In the genomic region with DNA sequence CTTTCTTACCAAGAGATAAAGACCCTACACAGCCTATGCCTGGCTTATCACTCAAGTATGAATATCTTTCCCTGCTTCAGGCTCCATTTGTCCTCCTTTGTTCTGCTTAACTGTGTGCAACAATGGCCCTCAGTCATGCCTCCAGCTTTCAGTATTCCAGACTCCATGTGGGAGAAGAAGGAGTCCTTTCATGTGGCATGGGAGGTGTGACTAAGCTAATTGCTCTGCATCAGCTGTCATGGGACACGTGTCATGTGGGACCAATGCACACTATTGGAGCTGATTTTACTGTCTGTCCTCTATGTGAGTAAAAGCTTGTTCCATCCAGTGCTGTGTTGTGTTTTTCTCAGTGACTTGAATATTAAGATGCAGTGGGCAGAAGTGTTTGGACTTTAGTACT, we compare ENCODE assay signal across 17 cellular contexts.
"Had no signal": no experiment of that assay in that cellular context is flagged by ENCODE, and none has a peak within 500 bp of the region (broad histone marks: within the 10 kb centered on the region; RNA-seq: fewer than 3 reads in every experiment).

No MANE protein-coding gene starts in this region.

- ATAC-seq: activated CD8-positive, alpha-beta memory T cell treated with anti-CD3 and anti-CD28 coated beads, Interleukin-2, amount 10 ng/mL, durations not matched to agents 7 days and 5 days; esophagus mucosa; heart left ventricle; stimulated activated naive B cell treated with anti-CD40 and anti-IgM and Interleukin-4, amounts not matched to agents 10 μg/mL and 1 μg/mL and 100 μg/mL, for 72 hours; T-helper 17 cell had no signal

- H3K27me3 Mint-ChIP-seq: activated CD8-positive, alpha-beta memory T cell treated with anti-CD3 and anti-CD28 coated beads, Interleukin-2, amount 10 ng/mL, durations not matched to agents 7 days and 5 days; activated naive CD4-positive, alpha-beta T cell treated with anti-CD3 and anti-CD28 coated beads, Interleukin-2, amount 50 U/mL, for 24 hours; activated T-cell treated with anti-CD3 and anti-CD28 coated beads, Interleukin-2, amount 50 U/mL, for 24 hours; central memory CD8-positive, alpha-beta T cell; dendritic cell treated with granulocyte-macrophage colony-stimulating factor and Interleukin-4, amounts not matched to agents 40 ng/mL and 50 ng/mL, for 4 days; stimulated activated naive B cell treated with anti-CD40 and anti-IgM and Interleukin-4, amounts not matched to agents 10 μg/mL and 1 μg/mL and 100 μg/mL, for 72 hours; T-helper 17 cell had no signal

- H3K4me1 Mint-ChIP-seq: activated CD8-positive, alpha-beta memory T cell treated with anti-CD3 and anti-CD28 coated beads, Interleukin-2, amount 10 ng/mL, durations not matched to agents 7 days and 5 days; activated naive CD4-positive, alpha-beta T cell treated with anti-CD3 and anti-CD28 coated beads, Interleukin-2, amount 50 U/mL, for 24 hours; central memory CD8-positive, alpha-beta T cell; stimulated activated naive B cell treated with anti-CD40 and anti-IgM and Interleukin-4, amounts not matched to agents 10 μg/mL and 1 μg/mL and 100 μg/mL, for 72 hours; T-helper 17 cell had no signal

- H3K27ac ChIP-seq: heart left ventricle, prostate gland, sigmoid colon, transverse colon had no signal

- H3K4me1 ChIP-seq: heart left ventricle, prostate gland, sigmoid colon, transverse colon had no signal

- H3K4me3 ChIP-seq: heart left ventricle, prostate gland, sigmoid colon, transverse colon had no signal

- H3K27me3 ChIP-seq: heart left ventricle, sigmoid colon, transverse colon had no signal

- DNase-seq: activated CD4-positive, alpha-beta T cell treated with anti-CD3 and anti-CD28 coated beads, Interleukin-2, amount 50 U/mL, for 48 hours; activated CD4-positive, CD25-positive, alpha-beta regulatory T cell treated with anti-CD3 and anti-CD28 coated beads, Interleukin-2, amount 50 U/mL, for 72 hours; activated CD8-positive, alpha-beta memory T cell treated with anti-CD3 and anti-CD28 coated beads, Interleukin-2, amount 10 ng/mL, durations not matched to agents 7 days and 5 days; activated effector memory CD4-positive, alpha-beta T cell treated with Interleukin-2 at 50 U/mL for 16 hours; activated T-cell treated with anti-CD3 and anti-CD28 coated beads, Interleukin-2, amount 50 U/mL, for 24 hours; heart left ventricle; kidney; sigmoid colon; stimulated activated CD4-positive, alpha-beta T cell treated with anti-CD3 and anti-CD28 coated beads, Interleukin-2, amount 100 ng/mL, for 24 hours; stimulated activated naive B cell treated with anti-CD40 and anti-IgM and Interleukin-4, amounts not matched to agents 10 μg/mL and 1 μg/mL and 100 μg/mL, for 72 hours; T-helper 17 cell; transverse colon had no signal

- H3K27ac Mint-ChIP-seq: activated CD8-positive, alpha-beta memory T cell treated with anti-CD3 and anti-CD28 coated beads, Interleukin-2, amount 10 ng/mL, durations not matched to agents 7 days and 5 days; activated naive CD4-positive, alpha-beta T cell treated with anti-CD3 and anti-CD28 coated beads, Interleukin-2, amount 50 U/mL, for 24 hours; activated T-cell treated with anti-CD3 and anti-CD28 coated beads, Interleukin-2, amount 50 U/mL, for 24 hours; dendritic cell treated with granulocyte-macrophage colony-stimulating factor and Interleukin-4, amounts not matched to agents 40 ng/mL and 50 ng/mL, for 4 days; stimulated activated naive B cell treated with anti-CD40 and anti-IgM and Interleukin-4, amounts not matched to agents 10 μg/mL and 1 μg/mL and 100 μg/mL, for 72 hours; T-helper 17 cell had no signal

- H3K9me3 ChIP-seq: prostate gland, sigmoid colon, transverse colon had no signal

- H3K36me3 ChIP-seq: heart left ventricle, prostate gland, sigmoid colon, transverse colon had no signal

- H3K36me3 Mint-ChIP-seq: activated CD8-positive, alpha-beta memory T cell treated with anti-CD3 and anti-CD28 coated beads, Interleukin-2, amount 10 ng/mL, durations not matched to agents 7 days and 5 days; activated naive CD4-positive, alpha-beta T cell treated with anti-CD3 and anti-CD28 coated beads, Interleukin-2, amount 50 U/mL, for 24 hours; stimulated activated naive B cell treated with anti-CD40 and anti-IgM and Interleukin-4, amounts not matched to agents 10 μg/mL and 1 μg/mL and 100 μg/mL, for 72 hours had no signal

- H3K4me3 Mint-ChIP-seq: activated CD8-positive, alpha-beta memory T cell treated with anti-CD3 and anti-CD28 coated beads, Interleukin-2, amount 10 ng/mL, durations not matched to agents 7 days and 5 days; activated naive CD4-positive, alpha-beta T cell treated with anti-CD3 and anti-CD28 coated beads, Interleukin-2, amount 50 U/mL, for 24 hours; activated T-cell treated with anti-CD3 and anti-CD28 coated beads, Interleukin-2, amount 50 U/mL, for 24 hours; central memory CD8-positive, alpha-beta T cell; dendritic cell treated with granulocyte-macrophage colony-stimulating factor and Interleukin-4, amounts not matched to agents 40 ng/mL and 50 ng/mL, for 4 days; stimulated activated naive B cell treated with anti-CD40 and anti-IgM and Interleukin-4, amounts not matched to agents 10 μg/mL and 1 μg/mL and 100 μg/mL, for 72 hours; T-helper 17 cell had no signal
